Comparison of ENCODE assay signal across 22 cellular contexts in genomic region chr9:113267911-113268563, GRCh38. TPM values are rescaled to one million over a fixed set of nuclear protein-coding genes. Genes with fewer than 3 reads are reported as not detected.
"Had no signal": no experiment of that assay in that cellular context is flagged by ENCODE, and none has a peak within 500 bp of the region (broad histone marks: within the 10 kb centered on the region; RNA-seq: fewer than 3 reads in every experiment).

No MANE protein-coding gene starts in this region.

- H3K9me3 ChIP-seq: colonic mucosa, left ventricle myocardium inferior, right atrium auricular region, stomach, thoracic aorta had no signal

- H3K27ac ChIP-seq: colonic mucosa, left ventricle myocardium inferior, right atrium auricular region, skin epidermis, stomach, thoracic aorta had no signal

- H3K4me3 Mint-ChIP-seq: activated naive CD4-positive, alpha-beta T cell treated with anti-CD3 and anti-CD28 coated beads for 36 hours; natural killer cell treated with Interleukin-12 subunit alpha and Interleukin-12 subunit beta and Interleukin-15 and Interleukin-18, amount 100 ng/mL, for 72 hours; T-helper 1 cell treated with Interleukin-12 subunit alpha and Interleukin-12 subunit beta and Interleukin-4 antibody, amounts not matched to agents 30 μg/mL and 1 μg/mL, for 36 hours had no signal

- H3K27me3 ChIP-seq: colonic mucosa, right atrium auricular region, stomach had no signal

- H3K9me3 Mint-ChIP-seq: activated naive CD4-positive, alpha-beta T cell treated with anti-CD3 and anti-CD28 coated beads for 36 hours; brain; natural killer cell treated with Interleukin-12 subunit alpha and Interleukin-12 subunit beta and Interleukin-15 and Interleukin-18, amount 100 ng/mL, for 72 hours; T-helper 1 cell treated with Interleukin-12 subunit alpha and Interleukin-12 subunit beta and Interleukin-4 antibody, amounts not matched to agents 30 μg/mL and 1 μg/mL, for 36 hours had no signal

- H3K27ac Mint-ChIP-seq: brain; natural killer cell treated with Interleukin-12 subunit alpha and Interleukin-12 subunit beta and Interleukin-15 and Interleukin-18, amount 100 ng/mL, for 72 hours; progenitor cell of endocrine pancreas; T-helper 1 cell treated with Interleukin-12 subunit alpha and Interleukin-12 subunit beta and Interleukin-4 antibody, amounts not matched to agents 30 μg/mL and 1 μg/mL, for 36 hours had no signal

- H3K4me1 ChIP-seq: colonic mucosa, right atrium auricular region had no signal

- ATAC-seq: esophagus mucosa; natural killer cell treated with Interleukin-12 subunit alpha and Interleukin-12 subunit beta and Interleukin-15 and Interleukin-18, amount 100 ng/mL, for 72 hours had no signal

- H3K4me1 Mint-ChIP-seq: brain had no signal

- H3K4me3 ChIP-seq: colonic mucosa, left ventricle myocardium inferior, right atrium auricular region, skin epidermis, stomach, thoracic aorta had no signal

- DNase-seq: activated CD4-positive, alpha-beta T cell treated with anti-CD3 and anti-CD28 coated beads, Interleukin-2, amount 50 U/mL, for 1 hour; activated naive CD4-positive, alpha-beta T cell treated with anti-CD3 and anti-CD28 coated beads for 36 hours; amygdala; central memory CD4-positive, alpha-beta T cell; colonic mucosa; hypothalamus; kidney; left ventricle myocardium inferior; nucleus accumbens; SIG-M5; stimulated activated CD4-positive, alpha-beta T cell treated with anti-CD3 and anti-CD28 coated beads, Interleukin-15, amount 100 ng/mL, for 24 hours; stimulated activated CD4-positive, alpha-beta T cell treated with anti-CD3 and anti-CD28 coated beads, Interleukin-4, amount 100 ng/mL, for 24 hours; stomach had no signal

- H3K27me3 Mint-ChIP-seq: brain; natural killer cell treated with Interleukin-12 subunit alpha and Interleukin-12 subunit beta and Interleukin-15 and Interleukin-18, amount 100 ng/mL, for 72 hours; progenitor cell of endocrine pancreas had no signal

RNA-seq across cellular contexts. Expression of gene RNF183, which starts 35.1 kb away (rescaled TPM):
- total RNA-seq: activated naive CD4-positive, alpha-beta T cell treated with anti-CD3 and anti-CD28 coated beads for 36 hours; fibroblast of villous mesenchyme; left ventricle myocardium inferior; natural killer cell treated with Interleukin-12 subunit alpha and Interleukin-12 subunit beta and Interleukin-15 and Interleukin-18, amount 100 ng/mL, for 72 hours; right atrium auricular region; thoracic aorta had no signal
